ENCODE assay signal across 32 cellular contexts in the genomic region with DNA sequence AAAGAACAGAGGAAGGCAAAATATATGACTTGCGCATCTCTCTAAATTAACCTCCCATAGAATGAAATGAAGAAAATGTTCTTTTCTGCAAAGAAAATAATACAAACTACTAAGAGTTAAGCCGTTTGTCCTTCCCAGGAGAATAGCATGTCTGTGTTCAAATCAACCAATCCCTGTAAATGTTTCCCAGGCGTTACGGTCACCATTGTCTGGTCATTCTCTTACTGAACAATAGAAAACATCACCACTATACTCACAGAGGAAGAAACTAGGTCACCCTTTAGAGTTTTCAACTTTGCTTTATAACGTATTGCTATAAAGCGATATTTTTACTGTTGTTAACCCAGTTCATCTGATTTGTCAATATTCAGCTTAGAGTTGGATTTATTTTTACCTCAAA. TPM values are rescaled to one million over a fixed set of nuclear protein-coding genes. Genes with fewer than 3 reads are reported as not detected.
"Had no signal": no experiment of that assay in that cellular context is flagged by ENCODE, and none has a peak within 500 bp of the region (broad histone marks: within the 10 kb centered on the region; RNA-seq: fewer than 3 reads in every experiment).

No MANE protein-coding gene starts in this region.

- H3K4me2 ChIP-seq: hepatocyte had no signal

- H3K36me3 Mint-ChIP-seq: natural killer cell treated with Interleukin-12 subunit alpha and Interleukin-12 subunit beta and Interleukin-15 and Interleukin-18, amount 100 ng/mL, for 72 hours; stimulated activated naive B cell treated with anti-CD40 and anti-IgM and Interleukin-4, amounts not matched to agents 10 μg/mL and 1 μg/mL and 100 μg/mL, for 72 hours had no signal

- H3K27me3 Mint-ChIP-seq: activated CD8-positive, alpha-beta T cell treated with anti-CD3 and anti-CD28 coated beads for 36 hours; activated T-helper 17 cell treated with anti-CD3 and anti-CD28 coated beads, Interleukin-2, amount 50 U/mL, for 72 hours; dendritic cell treated with granulocyte-macrophage colony-stimulating factor and Interleukin-4, amounts not matched to agents 40 ng/mL and 50 ng/mL, for 4 days; natural killer cell treated with Interleukin-12 subunit alpha and Interleukin-12 subunit beta and Interleukin-15 and Interleukin-18, amount 100 ng/mL, for 72 hours; stimulated activated naive B cell treated with anti-CD40 and anti-IgM and Interleukin-4, amounts not matched to agents 10 μg/mL and 1 μg/mL and 100 μg/mL, for 72 hours had no signal

- H3K79me2 ChIP-seq: hepatocyte had no signal

- H3K4me3 Mint-ChIP-seq: activated CD8-positive, alpha-beta T cell treated with anti-CD3 and anti-CD28 coated beads for 36 hours; activated T-cell treated with anti-CD3 and anti-CD28 coated beads, Interleukin-2, amount 50 U/mL, for 4 hours; activated T-helper 17 cell treated with anti-CD3 and anti-CD28 coated beads, Interleukin-2, amount 50 U/mL, for 72 hours; dendritic cell treated with granulocyte-macrophage colony-stimulating factor and Interleukin-4, amounts not matched to agents 40 ng/mL and 50 ng/mL, for 4 days; natural killer cell treated with Interleukin-12 subunit alpha and Interleukin-12 subunit beta and Interleukin-15 and Interleukin-18, amount 100 ng/mL, for 72 hours; stimulated activated naive B cell treated with anti-CD40 and anti-IgM and Interleukin-4, amounts not matched to agents 10 μg/mL and 1 μg/mL and 100 μg/mL, for 72 hours; T-helper 1 cell treated with Interleukin-12 subunit alpha and Interleukin-12 subunit beta and Interleukin-4 antibody, amounts not matched to agents 30 μg/mL and 1 μg/mL, for 36 hours had no signal

- H3K27me3 ChIP-seq: esophagus muscularis mucosa, foreskin keratinocyte, hepatocyte, sigmoid colon, stomach, suprapubic skin, tibial artery, upper lobe of right lung had no signal

- H3K36me3 ChIP-seq: esophagus muscularis mucosa, lower lobe of right lung, prostate gland, sigmoid colon, stomach, suprapubic skin, tibial artery, upper lobe of right lung, WERI-Rb-1 had no signal

- H3K27ac Mint-ChIP-seq: activated CD8-positive, alpha-beta T cell treated with anti-CD3 and anti-CD28 coated beads for 36 hours; activated T-helper 17 cell treated with anti-CD3 and anti-CD28 coated beads, Interleukin-2, amount 50 U/mL, for 72 hours; dendritic cell treated with granulocyte-macrophage colony-stimulating factor and Interleukin-4, amounts not matched to agents 40 ng/mL and 50 ng/mL, for 4 days; natural killer cell treated with Interleukin-12 subunit alpha and Interleukin-12 subunit beta and Interleukin-15 and Interleukin-18, amount 100 ng/mL, for 72 hours; stimulated activated naive B cell treated with anti-CD40 and anti-IgM and Interleukin-4, amounts not matched to agents 10 μg/mL and 1 μg/mL and 100 μg/mL, for 72 hours; T-helper 1 cell treated with Interleukin-12 subunit alpha and Interleukin-12 subunit beta and Interleukin-4 antibody, amounts not matched to agents 30 μg/mL and 1 μg/mL, for 36 hours had no signal

- H3K4me1 Mint-ChIP-seq: activated T-helper 17 cell treated with anti-CD3 and anti-CD28 coated beads, Interleukin-2, amount 50 U/mL, for 72 hours; stimulated activated naive B cell treated with anti-CD40 and anti-IgM and Interleukin-4, amounts not matched to agents 10 μg/mL and 1 μg/mL and 100 μg/mL, for 72 hours had no signal

- H3K4me3 ChIP-seq: esophagus muscularis mucosa, hepatocyte, lower lobe of right lung, mucosa of descending colon, prostate gland, sigmoid colon, stomach, suprapubic skin, tibial artery, upper lobe of right lung had no signal

- DNase-seq: activated CD4-positive, alpha-beta T cell treated with anti-CD3 and anti-CD28 coated beads for 1 hour; activated CD4-positive, alpha-beta T cell treated with anti-CD3 and anti-CD28 coated beads, Interleukin-2, amount 50 U/mL, for 1 hour; activated CD8-positive, alpha-beta T cell treated with anti-CD3 and anti-CD28 coated beads for 36 hours; activated gamma-delta T cell treated with Interleukin-2 at 50 U/mL for 16 hours; activated naive CD4-positive, alpha-beta T cell treated with anti-CD3 and anti-CD28 coated beads, Interleukin-2, amount 50 U/mL, for 16 hours; activated T-cell treated with anti-CD3 and anti-CD28 coated beads, Interleukin-2, amount 50 U/mL, for 4 hours; amniotic stem cell; effector CD4-positive, alpha-beta T cell; foreskin keratinocyte; kidney; left colon; lower lobe of right lung; mesendoderm; mucosa of descending colon; sigmoid colon; small intestine; stimulated activated CD4-positive, alpha-beta T cell treated with anti-CD3 and anti-CD28 coated beads, Interleukin-2, amount 100 ng/mL, for 24 hours; stimulated activated naive B cell treated with anti-CD40 and anti-IgM and Interleukin-4, amounts not matched to agents 10 μg/mL and 1 μg/mL and 100 μg/mL, for 72 hours; stomach; SW 1271; T-helper 9 cell; tibial artery; upper lobe of right lung; WERI-Rb-1 had no signal

- H2AFZ ChIP-seq: hepatocyte had no signal

- ATAC-seq: activated CD8-positive, alpha-beta T cell treated with anti-CD3 and anti-CD28 coated beads for 36 hours; activated T-cell treated with anti-CD3 and anti-CD28 coated beads, Interleukin-2, amount 50 U/mL, for 4 hours; activated T-helper 17 cell treated with anti-CD3 and anti-CD28 coated beads, Interleukin-2, amount 50 U/mL, for 72 hours; foreskin keratinocyte; left colon; lower lobe of right lung; mucosa of descending colon; natural killer cell treated with Interleukin-12 subunit alpha and Interleukin-12 subunit beta and Interleukin-15 and Interleukin-18, amount 100 ng/mL, for 72 hours; stimulated activated naive B cell treated with anti-CD40 and anti-IgM and Interleukin-4, amounts not matched to agents 10 μg/mL and 1 μg/mL and 100 μg/mL, for 72 hours; upper lobe of right lung had no signal

- H3K4me1 ChIP-seq: esophagus muscularis mucosa, foreskin keratinocyte, lower lobe of right lung, prostate gland, sigmoid colon, stomach, suprapubic skin, tibial artery, upper lobe of right lung had no signal

- H3K27ac ChIP-seq: esophagus muscularis mucosa, foreskin keratinocyte, hepatocyte, lower lobe of right lung, prostate gland, sigmoid colon, stomach, suprapubic skin, tibial artery, upper lobe of right lung, WERI-Rb-1 had no signal

- H3K9me3 Mint-ChIP-seq: activated CD8-positive, alpha-beta T cell treated with anti-CD3 and anti-CD28 coated beads for 36 hours; activated T-cell treated with anti-CD3 and anti-CD28 coated beads, Interleukin-2, amount 50 U/mL, for 4 hours; activated T-helper 17 cell treated with anti-CD3 and anti-CD28 coated beads, Interleukin-2, amount 50 U/mL, for 72 hours; dendritic cell treated with granulocyte-macrophage colony-stimulating factor and Interleukin-4, amounts not matched to agents 40 ng/mL and 50 ng/mL, for 4 days; stimulated activated naive B cell treated with anti-CD40 and anti-IgM and Interleukin-4, amounts not matched to agents 10 μg/mL and 1 μg/mL and 100 μg/mL, for 72 hours; T-helper 1 cell treated with Interleukin-12 subunit alpha and Interleukin-12 subunit beta and Interleukin-4 antibody, amounts not matched to agents 30 μg/mL and 1 μg/mL, for 36 hours had no signal

RNA-seq across cellular contexts. Expression of gene COL11A1, which starts 34.1 kb away (rescaled TPM):
- total RNA-seq: activated CD8-positive, alpha-beta T cell treated with anti-CD3 and anti-CD28 coated beads for 36 hours; activated T-cell treated with anti-CD3 and anti-CD28 coated beads, Interleukin-2, amount 50 U/mL, for 4 hours; activated T-helper 17 cell treated with anti-CD3 and anti-CD28 coated beads, Interleukin-2, amount 50 U/mL, for 72 hours; natural killer cell treated with Interleukin-12 subunit alpha and Interleukin-12 subunit beta and Interleukin-15 and Interleukin-18, amount 100 ng/mL, for 72 hours had no signal
- polyA plus RNA-seq: stomach had no signal
